1 cellular context compared by ENCODE assay signal in genomic region chr20:22536956-22537756, GRCh38.
TF ChIP-seq lines count a peak whose summit lies in the region.

No MANE protein-coding gene starts in this region.

TF ChIP-seq in HepG2, 621 proteins besides CTCF, POLR2A, EP300 and RAD21 (continued from another document and continues in another):
- peak; percentile 95 for TF ChIP-seq HNF1A (IDR thresholded peaks at IDR 0.05; ENCODE audit: low read depth)
- peak; percentile 97 for TF ChIP-seq HNF1A (CRISPR knock-in tag; IDR thresholded peaks at IDR 0.05; ENCODE audit: borderline replicate concordance)
- TF ChIP-seq TERF1 (CRISPR knock-in tag; IDR thresholded peaks at IDR 0.05): no peak
- no peak for TF ChIP-seq ZNF790 (CRISPR knock-in tag; IDR thresholded peaks at IDR 0.05; ENCODE audit: borderline replicate concordance)
- no peak for TF ChIP-seq MTF2 (CRISPR knock-in tag; IDR thresholded peaks at IDR 0.05; ENCODE audit: borderline replicate concordance)
- TF ChIP-seq SIN3B (IDR thresholded peaks at IDR 0.05; ENCODE audit: low read length): no peak
- no peak for TF ChIP-seq JARID2 (CRISPR knock-in tag; IDR thresholded peaks at IDR 0.05; ENCODE audit: insufficient replicate concordance)
- TF ChIP-seq ZNF496 (CRISPR knock-in tag; IDR thresholded peaks at IDR 0.05; ENCODE audit: insufficient replicate concordance): no peak
- TF ChIP-seq ZFAT (CRISPR knock-in tag; conservative IDR thresholded peaks at IDR 0.05): no peak
- no peak for TF ChIP-seq CSRNP2 (CRISPR knock-in tag; conservative IDR thresholded peaks at IDR 0.05; ENCODE audit: low read depth)
- TF ChIP-seq RNF219 (CRISPR knock-in tag; IDR thresholded peaks at IDR 0.05): no peak
- no peak for TF ChIP-seq FIP1L1 (IDR thresholded peaks at IDR 0.05; ENCODE audit: borderline replicate concordance, insufficient read depth, low read depth, low read length)
- no peak for TF ChIP-seq KDM1A (CRISPR knock-in tag; IDR thresholded peaks at IDR 0.05)
- TF ChIP-seq ZBTB43 (CRISPR knock-in tag; conservative IDR thresholded peaks at IDR 0.05): no peak
- 0 out of 2 replicates have a peak, but pooled peaks have one; percentile 27 for TF ChIP-seq TFAP4 (IDR thresholded peaks at IDR 0.05; ENCODE audit: borderline replicate concordance, low read depth)
- no peak for TF ChIP-seq ZNF274 (CRISPR knock-in tag; IDR thresholded peaks at IDR 0.05)
- no peak for TF ChIP-seq MATR3 (CRISPR knock-in tag; IDR thresholded peaks at IDR 0.05)
- no peak for TF ChIP-seq BATF2 (CRISPR knock-in tag; IDR thresholded peaks at IDR 0.05)
- no peak for TF ChIP-seq RXRB (CRISPR knock-in tag; IDR thresholded peaks at IDR 0.05; ENCODE audit: borderline replicate concordance)
- TF ChIP-seq ZNF740 (CRISPR knock-in tag; IDR thresholded peaks at IDR 0.05): no peak
- no peak for TF ChIP-seq TAF15 (IDR thresholded peaks at IDR 0.05; ENCODE audit: low read depth, low read length, poor library complexity, severe bottlenecking)
- TF ChIP-seq SNAI1 (CRISPR knock-in tag; IDR thresholded peaks at IDR 0.05; ENCODE audit: borderline replicate concordance): 0 out of 2 replicates have a peak, but pooled peaks have one; percentile 30
- no peak for TF ChIP-seq ZSCAN20 (CRISPR knock-in tag; IDR thresholded peaks at IDR 0.05; ENCODE audit: borderline replicate concordance)
- no peak for TF ChIP-seq SMYD3 (CRISPR knock-in tag; IDR thresholded peaks at IDR 0.05)
- TF ChIP-seq BCL3 (CRISPR knock-in tag; IDR thresholded peaks at IDR 0.05): no peak
- no peak for TF ChIP-seq E2F5 (CRISPR knock-in tag; conservative IDR thresholded peaks at IDR 0.05)
- 0 out of 2 replicates have a peak, but pooled peaks have one; percentile 38 for TF ChIP-seq POGZ (CRISPR knock-in tag; IDR thresholded peaks at IDR 0.05)
- no peak for TF ChIP-seq IRX3 (CRISPR knock-in tag; IDR thresholded peaks at IDR 0.05; ENCODE audit: borderline replicate concordance, low read depth)
- no peak for TF ChIP-seq ZBTB38 (CRISPR knock-in tag; IDR thresholded peaks at IDR 0.05)
- no peak for TF ChIP-seq AHDC1 (CRISPR knock-in tag; IDR thresholded peaks at IDR 0.05; ENCODE audit: borderline replicate concordance)
- TF ChIP-seq TARDBP (CRISPR knock-in tag; IDR thresholded peaks at IDR 0.05): no peak
- TF ChIP-seq ZNF563 (CRISPR knock-in tag; IDR thresholded peaks at IDR 0.05): no peak
- no peak for TF ChIP-seq GTF2F1 (IDR thresholded peaks at IDR 0.05; ENCODE audit: low read length)
- no peak for TF ChIP-seq MAFG (CRISPR knock-in tag; IDR thresholded peaks at IDR 0.05)
- no peak for TF ChIP-seq ZNF589 (CRISPR knock-in tag; conservative IDR thresholded peaks at IDR 0.05)
- 0 out of 2 replicates have a peak, but pooled peaks have one; percentile 4 for TF ChIP-seq ZNF772 (CRISPR knock-in tag; IDR thresholded peaks at IDR 0.05)
